ENCODE assay signal across 17 cellular contexts in the genomic region with DNA sequence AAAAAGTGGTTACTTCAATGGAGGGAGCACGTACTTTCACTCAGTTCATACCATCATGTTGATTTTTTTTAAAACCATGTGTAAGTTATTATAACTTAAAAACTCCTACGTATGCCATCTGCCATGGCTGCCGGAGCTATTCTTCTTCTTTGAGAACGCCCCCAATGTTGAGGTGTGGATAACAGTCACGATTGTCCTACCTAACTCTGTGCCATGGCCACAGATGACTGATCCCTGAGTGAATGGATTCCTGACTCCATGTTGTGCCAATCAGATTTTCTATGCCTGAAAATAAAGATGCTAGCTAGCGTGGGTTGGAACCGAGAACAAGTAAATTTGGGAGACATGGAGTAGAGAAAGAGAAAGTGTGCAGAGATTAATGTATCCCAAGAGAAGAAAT. TPM values are rescaled to one million over a fixed set of nuclear protein-coding genes. Genes with fewer than 3 reads are reported as not detected.
DNase-seq lines count a peak whose midpoint lies in the region; ATAC-seq and TF ChIP-seq lines count a peak whose summit lies in the region.
"Had no signal": no experiment of that assay in that cellular context is flagged by ENCODE, and none has a peak within 500 bp of the region (broad histone marks: within the 10 kb centered on the region; RNA-seq: fewer than 3 reads in every experiment).

No MANE protein-coding gene starts in this region.

- peaks cover 44% of the 10 kb centered on the region for H3K4me1 ChIP-seq in CD4-positive, CD25-positive, alpha-beta regulatory T cell (ENCODE audit: control insufficient read depth, insufficient read depth, low read length, poor library complexity, severe bottlenecking)
- H3K4me1 ChIP-seq in mesenchymal stem cell (ENCODE audit: control insufficient read depth, insufficient read depth, low read depth, low read length): no peaks in the 10 kb centered on the region
- H3K4me1 ChIP-seq in trophoblast cell (ENCODE audit: control insufficient read depth in 1 of 2, insufficient read depth in 2 of 2, low read length in 2 of 2): no peaks in the 10 kb centered on the region
- H3K4me1 ChIP-seq in CD4-positive, alpha-beta memory T cell (ENCODE audit: insufficient read depth, low read length): peaks cover 67% of the 10 kb centered on the region
- H3K4me1 ChIP-seq in vagina: peaks cover 64% of the 10 kb centered on the region

- no peak overlapping the region for H3K23ac ChIP-seq in mesenchymal stem cell (ENCODE audit: low read length in 2 of 2)
- H3K23ac ChIP-seq in trophoblast cell (ENCODE audit: low read length): no peak overlapping the region

- no peak for DNase-seq in CD4-positive, CD25-positive, alpha-beta regulatory T cell
- no peak for DNase-seq in T-helper 17 cell
- no peak for DNase-seq in mesenchymal stem cell
- no peak for DNase-seq in trophoblast cell
- no peak for DNase-seq in CD4-positive, alpha-beta memory T cell
- no peak for DNase-seq in vagina (ENCODE audit: extremely low spot score in 2 of 2)
- DNase-seq: KBM-7, NCI-H187 treated with DMSO at 0.1 percent for 48 hours, NCI-H226, NCI-H524, NCI-H82, OCI-M1, Right ventricle myocardium superior had no signal

- no peak overlapping the region for H3K27ac ChIP-seq in CD4-positive, CD25-positive, alpha-beta regulatory T cell (ENCODE audit: insufficient read depth, low read length, poor library complexity, severe bottlenecking)
- H3K27ac ChIP-seq in mesenchymal stem cell (ENCODE audit: low read length, poor library complexity, severe bottlenecking): no peak overlapping the region
- H3K27ac ChIP-seq in trophoblast cell (ENCODE audit: low read depth, low read length): no peak overlapping the region
- H3K27ac ChIP-seq in CD4-positive, alpha-beta memory T cell (ENCODE audit: low read depth, low read length): no peak overlapping the region
- no peak overlapping the region for H3K27ac ChIP-seq in vagina
- H3K27ac ChIP-seq: BLaER1 had no signal

- H3K36me3 ChIP-seq in CD4-positive, CD25-positive, alpha-beta regulatory T cell (ENCODE audit: control insufficient read depth, insufficient read depth, low read length): peaks cover 8% of the 10 kb centered on the region
- H3K36me3 ChIP-seq in mesenchymal stem cell (ENCODE audit: control insufficient read depth in 1 of 2, insufficient read depth in 2 of 2, low read depth in 1 of 2, low read length in 2 of 2) (peaks cover 0 to 3% of the 10 kb centered on the region in 2 experiments), trophoblast cell (ENCODE audit: control insufficient read depth in 1 of 2, insufficient read depth in 2 of 2, low read length in 2 of 2) (no peaks in the 10 kb centered on the region), vagina (no peaks in the 10 kb centered on the region)
- no peaks in the 10 kb centered on the region for H3K36me3 ChIP-seq in CD4-positive, alpha-beta memory T cell (ENCODE audit: insufficient read depth, low read length)

- no peak overlapping the region for H2AK5ac ChIP-seq in mesenchymal stem cell (ENCODE audit: low read length, severe bottlenecking)
- no peak overlapping the region for H2AK5ac ChIP-seq in trophoblast cell (ENCODE audit: low read length)

- H2AFZ ChIP-seq in mesenchymal stem cell (ENCODE audit: low read depth, low read length): no peak overlapping the region
- no peak overlapping the region for H2AFZ ChIP-seq in trophoblast cell (ENCODE audit: insufficient read depth, low read length, poor library complexity)

- H3K9me3 Mint-ChIP-seq in CD4-positive, CD25-positive, alpha-beta regulatory T cell: peaks cover 0 to 11% (median 2%) of the 10 kb centered on the region in 7 donors
- H3K9me3 Mint-ChIP-seq in CD4-positive, alpha-beta memory T cell: peaks cover 0 to 11% (median 5%) of the 10 kb centered on the region in 8 donors

- peaks cover 16% of the 10 kb centered on the region for H3K36me3 Mint-ChIP-seq in CD4-positive, CD25-positive, alpha-beta regulatory T cell
- no peaks in the 10 kb centered on the region for H3K36me3 Mint-ChIP-seq in T-helper 17 cell (ENCODE audit: low read depth)
- H3K36me3 Mint-ChIP-seq in CD4-positive, alpha-beta memory T cell: peaks cover 18 to 26% of the 10 kb centered on the region in 2 donors

- WGBS in mesenchymal stem cell: 96% methylated on average over 6 of the region's 7 CpGs
- WGBS in trophoblast cell (ENCODE audit: extremely low coverage, insufficient coverage, insufficient read length): no CpG with 5 or more reads among the region's 7 CpGs

- H4K91ac ChIP-seq in mesenchymal stem cell (ENCODE audit: low read length): no peak overlapping the region
- no peak overlapping the region for H4K91ac ChIP-seq in trophoblast cell (ENCODE audit: low read depth, low read length)

- H4K8ac ChIP-seq in mesenchymal stem cell (ENCODE audit: low read length) (no peak overlapping the region), trophoblast cell (ENCODE audit: low read depth, low read length) (no peak overlapping the region)

- no peak overlapping the region for H3K4me3 ChIP-seq in CD4-positive, CD25-positive, alpha-beta regulatory T cell (ENCODE audit: low read depth, low read length)
- H3K4me3 ChIP-seq in mesenchymal stem cell (ENCODE audit: insufficient read depth in 1 of 2, low read depth in 1 of 2, low read length in 2 of 2) (peak overlapping the region in 1 of 2 experiments; percentile 70), trophoblast cell (ENCODE audit: low read depth, low read length) (no peak overlapping the region), vagina (no peak overlapping the region)
- H3K4me3 ChIP-seq in CD4-positive, alpha-beta memory T cell (ENCODE audit: low read length in 2 of 2): no peak overlapping the region
- H3K4me3 ChIP-seq: BLaER1, HAP-1 had no signal

- no peak for TF ChIP-seq CTCF in vagina (IDR thresholded peaks at IDR 0.05)

- H3K4me3 Mint-ChIP-seq in CD4-positive, CD25-positive, alpha-beta regulatory T cell: peak overlapping the region in 2 of 4 donors; percentile 21 to 74
- H3K4me3 Mint-ChIP-seq in T-helper 17 cell: peak overlapping the region; percentile 53
- peak overlapping the region in 1 of 8 donors; percentile 33 for H3K4me3 Mint-ChIP-seq in CD4-positive, alpha-beta memory T cell

- POLR2A ChIA-PET in CD4-positive, alpha-beta memory T cell (lab: Charles Lee; ENCODE audit: partially characterized antibody): interaction anchor here (0.6 to 1.2 kb wide), 2 partner anchors 15 to 25 kb away, joined by 3 read pairs; a partner anchor contains a TSS

- no peak overlapping the region for H3K14ac ChIP-seq in mesenchymal stem cell (ENCODE audit: low read length in 2 of 2)
- H3K14ac ChIP-seq in trophoblast cell (ENCODE audit: low read length): no peak overlapping the region

- H3K4me2 ChIP-seq in mesenchymal stem cell (ENCODE audit: low read length, poor library complexity, severe bottlenecking) (no peak overlapping the region), trophoblast cell (ENCODE audit: low read length) (no peak overlapping the region)
- H3K4me2 ChIP-seq: BLaER1 had no signal

- no peak for TF ChIP-seq POLR2A in vagina (IDR thresholded peaks at IDR 0.05)

- H3K27me3 ChIP-seq in CD4-positive, CD25-positive, alpha-beta regulatory T cell (ENCODE audit: control insufficient read depth, insufficient read depth, low read length): no peaks in the 10 kb centered on the region
- H3K27me3 ChIP-seq in mesenchymal stem cell (ENCODE audit: control insufficient read depth in 1 of 2, insufficient read depth in 1 of 2, low read length in 2 of 2): no peaks in the 10 kb centered on the region
- H3K27me3 ChIP-seq in trophoblast cell (ENCODE audit: insufficient read depth, low read length): no peaks in the 10 kb centered on the region
- no peaks in the 10 kb centered on the region for H3K27me3 ChIP-seq in CD4-positive, alpha-beta memory T cell (ENCODE audit: insufficient read depth, low read length)
- no peaks in the 10 kb centered on the region for H3K27me3 ChIP-seq in vagina
- H3K27me3 ChIP-seq: BLaER1 had no signal

- peaks cover 26% of the 10 kb centered on the region for H3K79me2 ChIP-seq in trophoblast cell (ENCODE audit: control insufficient read depth, insufficient read depth, low read length, poor library complexity)

- H3K9ac ChIP-seq in mesenchymal stem cell (ENCODE audit: low read length) (peak overlapping the region; percentile 60), trophoblast cell (ENCODE audit: low read length) (no peak overlapping the region)
- H3K9ac ChIP-seq: BLaER1 had no signal

- H2BK120ac ChIP-seq in mesenchymal stem cell (ENCODE audit: low read depth, low read length) (no peak overlapping the region), trophoblast cell (ENCODE audit: insufficient read depth, low read length, poor library complexity) (no peak overlapping the region)

- no peak overlapping the region for H2BK15ac ChIP-seq in mesenchymal stem cell (ENCODE audit: low read depth, poor library complexity, severe bottlenecking)

- H2BK5ac ChIP-seq in mesenchymal stem cell (ENCODE audit: low read depth, low read length, poor library complexity, severe bottlenecking): no peak overlapping the region
- H2BK5ac ChIP-seq in trophoblast cell (ENCODE audit: low read depth, low read length, poor library complexity): no peak overlapping the region

- H3K9me3 ChIP-seq in CD4-positive, CD25-positive, alpha-beta regulatory T cell (ENCODE audit: control insufficient read depth in 2 of 2, low read length in 2 of 2): no peaks in the 10 kb centered on the region
- H3K9me3 ChIP-seq in T-helper 17 cell (ENCODE audit: control insufficient read depth, low read length, poor library complexity, severe bottlenecking) (no peaks in the 10 kb centered on the region), mesenchymal stem cell (ENCODE audit: control insufficient read depth, low read length) (no peaks in the 10 kb centered on the region), trophoblast cell (ENCODE audit: insufficient read depth, low read depth, low read length) (no peaks in the 10 kb centered on the region), vagina (no peaks in the 10 kb centered on the region)
- H3K9me3 ChIP-seq in CD4-positive, alpha-beta memory T cell (ENCODE audit: control insufficient read depth in 1 of 2, low read length in 2 of 2): peaks cover 0 to 4% of the 10 kb centered on the region in 2 donors

- CTCF ChIA-PET in CD4-positive, alpha-beta memory T cell (lab: Charles Lee; ENCODE audit: partially characterized antibody): no interaction called here

- no peak overlapping the region for H4K12ac ChIP-seq in trophoblast cell (ENCODE audit: low read depth, low read length)

- H3K4ac ChIP-seq in mesenchymal stem cell (ENCODE audit: low read depth in 1 of 2, low read length in 2 of 2) (no peak overlapping the region), trophoblast cell (ENCODE audit: low read depth, low read length) (peak overlapping the region; percentile 93)

- H3K4me1 Mint-ChIP-seq in CD4-positive, CD25-positive, alpha-beta regulatory T cell: peaks cover 24 to 80% (median 64%) of the 10 kb centered on the region in 4 donors
- H3K4me1 Mint-ChIP-seq in T-helper 17 cell: peaks cover 34% of the 10 kb centered on the region
- H3K4me1 Mint-ChIP-seq in CD4-positive, alpha-beta memory T cell: peaks cover 42 to 78% (median 61%) of the 10 kb centered on the region in 4 donors

- H3K79me1 ChIP-seq in mesenchymal stem cell (replicated peaks; ENCODE audit: low read length, poor library complexity, severe bottlenecking) (peaks cover 1% of the 10 kb centered on the region), trophoblast cell (ENCODE audit: low read length) (peaks cover 3% of the 10 kb centered on the region)

- H3K27me3 Mint-ChIP-seq in CD4-positive, CD25-positive, alpha-beta regulatory T cell: no peaks in the 10 kb centered on the region
- H3K27me3 Mint-ChIP-seq in T-helper 17 cell: no peaks in the 10 kb centered on the region
- H3K27me3 Mint-ChIP-seq in CD4-positive, alpha-beta memory T cell: no peaks in the 10 kb centered on the region

- H3K18ac ChIP-seq in mesenchymal stem cell (ENCODE audit: low read depth in 1 of 2, low read length in 2 of 2): no peak overlapping the region
- H3K18ac ChIP-seq in trophoblast cell (ENCODE audit: low read length): no peak overlapping the region

- H2BK12ac ChIP-seq in mesenchymal stem cell (ENCODE audit: low read length in 2 of 2) (no peak overlapping the region), trophoblast cell (ENCODE audit: low read length) (no peak overlapping the region)

- intact Hi-C loops in CD4-positive, alpha-beta memory T cell (cut with micrococcal nuclease): no loop called here
- intact Hi-C loops in vagina (cut with DNase I): no loop called here

- no peak for ATAC-seq in CD4-positive, CD25-positive, alpha-beta regulatory T cell (ENCODE audit: low read depth in 2 of 2)
- no peak for ATAC-seq in T-helper 17 cell
- ATAC-seq in HG02610 (IDR thresholded peaks at IDR 0.05; ENCODE audit: unreplicated experiment): no peak
- ATAC-seq in HG02884 (IDR thresholded peaks at IDR 0.05; ENCODE audit: unreplicated experiment): no peak

- peak overlapping the region in 2 of 3 donors; percentile 27 to 65 for H3K27ac Mint-ChIP-seq in CD4-positive, CD25-positive, alpha-beta regulatory T cell
- H3K27ac Mint-ChIP-seq in T-helper 17 cell: no peak overlapping the region
- H3K27ac Mint-ChIP-seq in CD4-positive, alpha-beta memory T cell: peak overlapping the region in 2 of 7 donors; percentile 11 to 76

RNA-seq across cellular contexts. Expression of a gene that starts 5.3 kb away (rescaled TPM):
- 36.1 TPM for total RNA-seq in CD4-positive, CD25-positive, alpha-beta regulatory T cell
- polyA plus RNA-seq in CD4-positive, CD25-positive, alpha-beta regulatory T cell: 10 to 100 TPM; 62.8 to 69.6 (median 64.4) TPM
- total RNA-seq in T-helper 17 cell (10 to 100 TPM; 32.9 to 34.4 TPM), vagina (53.0 TPM)
- 28.6 TPM for polyA plus RNA-seq in mesenchymal stem cell (2013, experiment 1 of 2)
- 29.4 TPM for polyA plus RNA-seq in mesenchymal stem cell (2013, experiment 2 of 2)
- 39.8 and 40.3 TPM in 2 replicates for polyA plus RNA-seq in trophoblast cell (2013)
- 10 to 100 TPM; 54.8 to 56.2 TPM for total RNA-seq in CD4-positive, alpha-beta memory T cell
- 10 to 100 TPM; 68.0 to 70.5 TPM for polyA plus RNA-seq in CD4-positive, alpha-beta memory T cell

RNA-seq across cellular contexts. Expression of a gene that starts 25.2 kb away (rescaled TPM):
- total RNA-seq in CD4-positive, CD25-positive, alpha-beta regulatory T cell: 29.7 TPM
- 10 to 100 TPM; 45.0 to 58.6 (median 53.0) TPM for polyA plus RNA-seq in CD4-positive, CD25-positive, alpha-beta regulatory T cell
- total RNA-seq in T-helper 17 cell (10 to 100 TPM; 30.4 to 43.2 TPM), vagina (15.5 TPM)
- 72.1 TPM for polyA plus RNA-seq in mesenchymal stem cell (2013, experiment 1 of 2)
- polyA plus RNA-seq in mesenchymal stem cell (2013, experiment 2 of 2): 64.5 TPM
- 46.1 and 50.7 TPM in 2 replicates for polyA plus RNA-seq in trophoblast cell (2013)
- total RNA-seq in CD4-positive, alpha-beta memory T cell: 10 to 100 TPM; 68.7 to 70.0 TPM
- polyA plus RNA-seq in CD4-positive, alpha-beta memory T cell: 10 to 100 TPM; 51.6 to 58.9 TPM
